ENCODE assay signal across 7 cellular contexts in genomic region chr14:35587373-35587772, GRCh38. TPM values are rescaled to one million over a fixed set of nuclear protein-coding genes. Genes with fewer than 3 reads are reported as not detected.
"Had no signal": no experiment of that assay in that cellular context is flagged by ENCODE, and none has a peak within 500 bp of the region (broad histone marks: within the 10 kb centered on the region; RNA-seq: fewer than 3 reads in every experiment).

No MANE protein-coding gene starts in this region.

RNA-seq across cellular contexts. Expression of gene INSM2, which starts 53.4 kb away (rescaled TPM):
- total RNA-seq: PC-9, Peyer's patch, Right ventricle myocardium inferior, Right ventricle myocardium superior, RPMI7951, SJSA1, T-cell had no signal
